In the genomic region with DNA sequence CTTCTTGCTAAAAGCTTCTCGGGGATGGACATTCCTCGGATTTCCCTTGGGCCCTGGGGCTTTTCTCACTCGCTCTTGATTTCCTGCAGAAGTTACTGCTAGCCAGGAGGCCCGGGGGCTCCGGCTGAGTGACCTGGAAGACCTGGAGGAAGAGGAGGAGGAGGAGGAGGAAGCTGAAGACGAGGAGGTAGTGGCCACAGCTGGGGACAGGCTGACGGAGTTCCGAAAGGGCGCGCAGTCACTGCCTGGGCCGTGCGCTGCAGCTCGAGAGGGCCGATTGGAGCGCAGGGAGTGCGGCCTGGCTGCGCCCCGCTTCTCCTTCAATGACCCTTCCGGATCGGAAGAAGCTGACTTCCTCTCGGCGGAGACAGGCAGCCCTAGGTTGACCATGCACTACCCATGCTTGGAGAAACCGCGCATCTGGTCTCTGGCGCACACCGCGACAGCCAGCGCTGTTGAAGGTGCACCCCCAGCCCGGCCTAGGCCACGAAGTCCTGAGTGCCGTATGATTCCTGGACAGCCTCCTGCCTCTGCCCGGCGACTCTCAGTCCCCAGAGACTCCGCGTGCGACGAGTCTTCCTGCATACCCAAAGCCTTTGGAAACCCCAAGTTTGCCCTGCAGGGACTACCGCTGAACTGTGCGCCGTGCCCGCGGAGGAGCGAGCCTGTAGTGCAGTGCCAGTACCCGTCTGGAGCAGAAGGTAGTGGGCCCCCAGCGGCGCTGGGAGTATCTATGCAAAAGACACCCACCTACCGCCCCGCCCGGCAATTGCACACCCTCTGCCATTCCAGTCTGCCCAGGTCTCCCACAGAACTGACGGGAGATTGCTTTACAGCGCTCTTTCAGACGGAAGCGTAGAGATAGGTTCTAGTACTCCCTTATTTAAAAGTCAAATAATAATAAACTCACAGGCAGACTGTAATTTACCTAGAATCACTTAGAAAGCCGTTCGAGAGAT, we compare ENCODE assay signal across 28 cellular contexts. TPM values are rescaled to one million over a fixed set of nuclear protein-coding genes. Genes with fewer than 3 reads are reported as not detected.
DNase-seq lines count a peak whose midpoint lies in the region; ATAC-seq and TF ChIP-seq lines count a peak whose summit lies in the region.
"Had no signal": no experiment of that assay in that cellular context is flagged by ENCODE, and none has a peak within 500 bp of the region (broad histone marks: within the 10 kb centered on the region; RNA-seq: fewer than 3 reads in every experiment).

No MANE protein-coding gene starts in this region.

- H2BK120ac ChIP-seq in H9 (ENCODE audit: low read depth, low read length, poor library complexity, severe bottlenecking): no peak overlapping the region

- H3K4me1 ChIP-seq in H9 (ENCODE audit: insufficient read depth, low read length): no peaks in the 10 kb centered on the region
- H3K4me1 ChIP-seq: adrenal gland had no signal

- H3K4me1 Mint-ChIP-seq in H9 (peaks cover 32 to 62% of the 10 kb centered on the region in 2 experiments), progenitor cell of endocrine pancreas (ENCODE audit: low read depth) (peaks cover 12% of the 10 kb centered on the region)

- no peaks in the 10 kb centered on the region for H4K20me1 ChIP-seq in H9 (ENCODE audit: control insufficient read depth, insufficient read depth, insufficient read length)

- POLR2A ChIA-PET in GM10248 (lab: Yijun Ruan, JAX): interaction anchor here (0.5 kb wide), 1 partner anchor 9 kb away, joined by 7 read pairs; no protein-coding TSS in a partner anchor

- H2BK5ac ChIP-seq in H9 (ENCODE audit: insufficient read length, low read length): no peak overlapping the region

- WGBS in H9 (ENCODE audit: extremely low coverage, insufficient read length, low lambda C conversion rate): no CpG with 5 or more reads among the region's 55 CpGs

- no peak overlapping the region for H2AFZ ChIP-seq in H9 (ENCODE audit: low read length)

- H2AK5ac ChIP-seq in H9 (ENCODE audit: insufficient read length, low read length): no peak overlapping the region

- no peak overlapping the region for H3K27ac ChIP-seq in H9 (ENCODE audit: insufficient read length, low read depth, low read length)
- H3K27ac ChIP-seq: adrenal gland, KMS-11 had no signal

- H3K18ac ChIP-seq in H9 (ENCODE audit: insufficient read length, low read depth, low read length): no peak overlapping the region

- H3K56ac ChIP-seq in H9 (ENCODE audit: insufficient read length, low read depth, low read length): no peak overlapping the region

- H3K9me3 ChIP-seq in H9 (ENCODE audit: control insufficient read depth, low read depth, low read length): no peaks in the 10 kb centered on the region
- H3K9me3 ChIP-seq: adrenal gland had no signal

- peaks cover 89% of the 10 kb centered on the region for H3K27me3 ChIP-seq in H9 (ENCODE audit: insufficient read depth, low read length)

- TF ChIP-seq CTCF in H9 (conservative IDR thresholded peaks at IDR 0.05): no peak
- no peak for TF ChIP-seq CTCF in progenitor cell of endocrine pancreas (IDR thresholded peaks at IDR 0.05; ENCODE audit: unreplicated experiment)
- no peak for TF ChIP-seq CTCF in GM10248 (IDR thresholded peaks at IDR 0.05; ENCODE audit: control extremely low read depth, extremely low read depth, low read depth, missing control alignments)

- no peak overlapping the region for H4K5ac ChIP-seq in H9 (ENCODE audit: insufficient read length, low read depth, low read length)

- H3K23ac ChIP-seq in H9 (ENCODE audit: insufficient read length, low read depth, low read length): no peak overlapping the region

- no peak overlapping the region for H3K4ac ChIP-seq in H9 (ENCODE audit: low read depth, low read length)

- H4K8ac ChIP-seq in H9 (replicated peaks; ENCODE audit: insufficient read length, low read depth, low read length): no peak overlapping the region

- ATAC-seq in GM21526 (IDR thresholded peaks at IDR 0.05; ENCODE audit: low FRiP score, unreplicated experiment): no peak
- ATAC-seq: activated CD8-positive, alpha-beta T cell treated with anti-CD3 and anti-CD28 coated beads for 36 hours; Panc1 had no signal

- peak overlapping the region; percentile 36 for H3K4me2 ChIP-seq in H9 (ENCODE audit: insufficient read depth, insufficient read length, low read length)
- H3K4me2 ChIP-seq: KMS-11 had no signal

- H3K36me3 Mint-ChIP-seq in H9 (ENCODE audit: insufficient read depth in 1 of 3, low read depth in 3 of 3) (no peaks in the 10 kb centered on the region), progenitor cell of endocrine pancreas (ENCODE audit: insufficient read depth) (no peaks in the 10 kb centered on the region)
- H3K36me3 Mint-ChIP-seq: mesothelial cell of epicardium had no signal

- no peaks in the 10 kb centered on the region for H3K79me2 ChIP-seq in H9 (ENCODE audit: insufficient read depth, low read length)

- peak overlapping the region; percentile 46 to 72 for H3K4me3 Mint-ChIP-seq in H9
- H3K4me3 Mint-ChIP-seq in progenitor cell of endocrine pancreas (ENCODE audit: low read depth): peak overlapping the region; percentile 20
- H3K4me3 Mint-ChIP-seq: activated CD8-positive, alpha-beta T cell treated with anti-CD3 and anti-CD28 coated beads for 36 hours; activated naive CD4-positive, alpha-beta T cell treated with anti-CD3 and anti-CD28 coated beads for 36 hours; dendritic cell treated with granulocyte-macrophage colony-stimulating factor and Interleukin-4, amounts not matched to agents 40 ng/mL and 50 ng/mL, for 4 days; mesothelial cell of epicardium had no signal

- peaks cover 25% of the 10 kb centered on the region for H3K23me2 ChIP-seq in H9 (ENCODE audit: insufficient read length, low read depth, low read length, poor library complexity, severe bottlenecking)

- no peak overlapping the region for H2BK12ac ChIP-seq in H9 (ENCODE audit: insufficient read length, low read depth, low read length)

- no peak overlapping the region for H3T11ph ChIP-seq in H9 (ENCODE audit: low read length)

- H2BK15ac ChIP-seq in H9 (ENCODE audit: low read depth, low read length): no peak overlapping the region

- H3K27ac Mint-ChIP-seq in H9 (no peak overlapping the region), progenitor cell of endocrine pancreas (no peak overlapping the region)
- H3K27ac Mint-ChIP-seq: activated CD8-positive, alpha-beta T cell treated with anti-CD3 and anti-CD28 coated beads for 36 hours; activated naive CD4-positive, alpha-beta T cell treated with anti-CD3 and anti-CD28 coated beads for 36 hours; dendritic cell treated with granulocyte-macrophage colony-stimulating factor and Interleukin-4, amounts not matched to agents 40 ng/mL and 50 ng/mL, for 4 days; mesothelial cell of epicardium had no signal

- no peak overlapping the region for H3K14ac ChIP-seq in H9 (ENCODE audit: insufficient read depth, low read length)

- peak; percentile 44 for DNase-seq in H9
- DNase-seq in ecto neural progenitor cell (ENCODE audit: low spot score): peak; percentile 50
- peak; percentile 27 for DNase-seq in iPS-NIHi11 (ENCODE audit: low spot score)
- DNase-seq in progenitor cell of endocrine pancreas (ENCODE audit: low spot score, unreplicated experiment): no peak
- DNase-seq in CD1c-positive myeloid dendritic cell (ENCODE audit: extremely low spot score): no peak
- DNase-seq in RPMI8226: no peak
- DNase-seq in GM10248 (ENCODE audit: extremely low spot score): no peak
- DNase-seq: activated CD4-positive, alpha-beta T cell treated with anti-CD3 and anti-CD28 coated beads for 1 hour; activated CD8-positive, alpha-beta T cell treated with anti-CD3 and anti-CD28 coated beads for 36 hours; activated naive CD4-positive, alpha-beta T cell treated with anti-CD3 and anti-CD28 coated beads for 36 hours; adrenal gland; DMS 273 treated with DMSO at 0.1 percent for 48 hours; foreskin melanocyte; MM.1S; NCI-H1436; NCI-H2081; occipital lobe; SHP77 treated with DMSO at 0.1 percent for 48 hours; stimulated activated naive CD4-positive, alpha-beta T cell treated with Interleukin-2 at 50 U/mL for 16 hours had no signal

- H3K9me3 Mint-ChIP-seq in H9: peaks cover 0 to 4% of the 10 kb centered on the region in 2 experiments; a peak in 2 of 5 replicates
- H3K9me3 Mint-ChIP-seq in progenitor cell of endocrine pancreas (ENCODE audit: low read depth): no peaks in the 10 kb centered on the region
- H3K9me3 Mint-ChIP-seq: activated CD8-positive, alpha-beta T cell treated with anti-CD3 and anti-CD28 coated beads for 36 hours; activated naive CD4-positive, alpha-beta T cell treated with anti-CD3 and anti-CD28 coated beads for 36 hours; dendritic cell treated with granulocyte-macrophage colony-stimulating factor and Interleukin-4, amounts not matched to agents 40 ng/mL and 50 ng/mL, for 4 days; mesothelial cell of epicardium had no signal

- H3K79me1 ChIP-seq in H9 (ENCODE audit: insufficient read depth, low read depth, low read length, poor library complexity, severe bottlenecking): no peaks in the 10 kb centered on the region

- H2BK20ac ChIP-seq in H9 (ENCODE audit: low read depth, low read length, poor library complexity, severe bottlenecking): no peak overlapping the region

- CTCF ChIA-PET in GM10248 (lab: Yijun Ruan, JAX): no interaction called here

- peaks cover 100% of the 10 kb centered on the region for H3K27me3 Mint-ChIP-seq in H9 (ENCODE audit: low read depth)
- peaks cover 93% of the 10 kb centered on the region for H3K27me3 Mint-ChIP-seq in progenitor cell of endocrine pancreas

- no peak overlapping the region for H3K9ac ChIP-seq in H9 (ENCODE audit: extremely low read depth, insufficient read length, low read length)
- H3K9ac ChIP-seq: KMS-11 had no signal

- H4K91ac ChIP-seq in H9 (ENCODE audit: insufficient read length, low read depth, low read length): no peak overlapping the region

RNA-seq across cellular contexts. Expression of a gene that starts 4.9 kb away (rescaled TPM):
- total RNA-seq in H9 (2021) (not detected in 2 replicates), progenitor cell of endocrine pancreas (not detected in 2 replicates)
- total RNA-seq: activated CD8-positive, alpha-beta T cell treated with anti-CD3 and anti-CD28 coated beads for 36 hours; activated naive CD4-positive, alpha-beta T cell treated with anti-CD3 and anti-CD28 coated beads for 36 hours; liver; occipital lobe; T-helper 2 cell treated with Interferon-gamma antibody and Interleukin-4, amounts not matched to agents 100 ng/mL and 5 ng/mL, for 36 hours; temporal lobe; ureter had no signal

Comparison
In these comparisons a context has a peak if more than half of its experiments do, and no peak if none do; other contexts are left out.
1. DNase-seq: peak in H9 (single experiment), ecto neural progenitor cell (single experiment) and iPS-NIHi11 (single experiment); none in progenitor cell of endocrine pancreas (single experiment), CD1c-positive myeloid dendritic cell (single experiment), RPMI8226 (single experiment) and GM10248 (single experiment).